In genomic region chr1:82125866-82126265, GRCh38 we compare ENCODE assay signal across 24 cellular contexts.
DNase-seq lines count a peak whose midpoint lies in the region; FAIRE-seq and TF ChIP-seq lines count a peak whose summit lies in the region.
"Had no signal": no experiment of that assay in that cellular context is flagged by ENCODE, and none has a peak within 500 bp of the region (broad histone marks: within the 10 kb centered on the region; RNA-seq: fewer than 3 reads in every experiment).

No MANE protein-coding gene starts in this region.

- 83% methylated on average over 1 of the region's 1 CpG; no CpG with 5 or more reads in 1 of the 2 experiments for WGBS in H1 (ENCODE audit: extremely low coverage in 1 of 2, insufficient coverage in 1 of 2, insufficient read length in 1 of 2, insufficient replicate concordance in 2 of 2, low coverage in 1 of 2, low lambda C conversion rate in 2 of 2, missing lambda C conversion rate in 1 of 2), 2 experiments

- H3K4ac ChIP-seq in H1 (replicated peaks; ENCODE audit: insufficient read length, low read depth, low read length) = no peak overlapping the region

- H3K9ac ChIP-seq in H1 (replicated peaks in 1 of 4; ENCODE audit: extremely low read depth in 1 of 4, low read depth in 3 of 4, low read length in 3 of 4) (no peak overlapping the region), neural progenitor cell (no peak overlapping the region)
- H3K9ac ChIP-seq: BLaER1, GM23248 had no signal

- H3K36me3 ChIP-seq in HEK293 (ENCODE audit: control insufficient read depth in 2 of 2, insufficient read depth in 1 of 2, low read length in 2 of 2) (no peaks in the 10 kb centered on the region), H1 (ENCODE audit: control insufficient read depth in 2 of 4, insufficient read depth in 4 of 4, low read length in 3 of 4) (no peaks in the 10 kb centered on the region), neural progenitor cell (no peaks in the 10 kb centered on the region)
- H3K36me3 ChIP-seq: BLaER1 had no signal

- H3K9me3 Mint-ChIP-seq in neural progenitor cell = peaks cover 7% of the 10 kb centered on the region
- H3K9me3 Mint-ChIP-seq in activated CD4-positive, alpha-beta memory T cell treated with anti-CD3 and anti-CD28 coated beads for 36 hours = no peaks in the 10 kb centered on the region
- H3K9me3 Mint-ChIP-seq: H9 had no signal

- POLR2A ChIA-PET in HEK293 (lab: Yijun Ruan, JAX) (no interaction called here), H1 (lab: Charles Lee; ENCODE audit: partially characterized antibody) (no interaction called here)
- POLR2A ChIA-PET in activated CD4-positive, alpha-beta memory T cell treated with anti-CD3 and anti-CD28 coated beads for 36 hours (lab: Charles Lee) = no interaction called here

- H3K4me1 ChIP-seq in HEK293 (ENCODE audit: control insufficient read depth, insufficient read depth, low read length) (no peaks in the 10 kb centered on the region), H1 (replicated peaks in 1 of 4; ENCODE audit: control insufficient read depth in 3 of 4, insufficient read depth in 4 of 4, low read length in 3 of 4) (no peaks in the 10 kb centered on the region; a peak in 1 of 7 replicates), neural progenitor cell (peaks cover 29% of the 10 kb centered on the region)
- H3K4me1 ChIP-seq: A549, BLaER1 had no signal

- H3K18ac ChIP-seq in H1 (ENCODE audit: extremely low read depth, low read length) = no peak overlapping the region

- no peak overlapping the region for H3K4me3 ChIP-seq in HEK293 (ENCODE audit: low read depth, low read length)
- H3K4me3 ChIP-seq in H1 (ENCODE audit: extremely low read depth in 1 of 4, insufficient read depth in 2 of 4, low read depth in 3 of 4, low read length in 4 of 4) = no peak overlapping the region
- no peak overlapping the region for H3K4me3 ChIP-seq in neural progenitor cell
- H3K4me3 ChIP-seq: A549, BLaER1, GM12878, GM23248 had no signal

- H3K23ac ChIP-seq in H1 (ENCODE audit: insufficient read length) = no peak overlapping the region

- no peak overlapping the region for H2BK120ac ChIP-seq in H1 (replicated peaks; ENCODE audit: low read depth, low read length)

- H3K4me2 ChIP-seq in H1 (ENCODE audit: insufficient read depth in 1 of 2, low read depth in 2 of 2, low read length in 2 of 2) (0 out of 4 replicates have a peak overlapping the region, but pooled peaks of 1 of the 2 experiments have one; percentile 13), neural progenitor cell (no peak overlapping the region)
- H3K4me2 ChIP-seq: A549, BLaER1 had no signal

- no peaks in the 10 kb centered on the region for H3K79me1 ChIP-seq in H1 (ENCODE audit: low read depth, low read length)

- H2BK5ac ChIP-seq in H1 (ENCODE audit: low read depth, low read length) = no peak overlapping the region

- peaks cover 36% of the 10 kb centered on the region for H3K4me1 Mint-ChIP-seq in neural progenitor cell
- no peaks in the 10 kb centered on the region for H3K4me1 Mint-ChIP-seq in activated CD4-positive, alpha-beta memory T cell treated with anti-CD3 and anti-CD28 coated beads for 36 hours (ENCODE audit: low read depth)
- H3K4me1 Mint-ChIP-seq: B cell; CD4-positive, CD25-positive, alpha-beta regulatory T cell; CD8-positive, alpha-beta memory T cell had no signal

- H3K79me2 ChIP-seq in H1 (ENCODE audit: control insufficient read depth in 1 of 2, insufficient read depth in 2 of 2, low read length in 2 of 2) = no peaks in the 10 kb centered on the region
- no peaks in the 10 kb centered on the region for H3K79me2 ChIP-seq in neural progenitor cell (ENCODE audit: low read depth)

- no peak for TF ChIP-seq POLR2A in H1 (IDR thresholded peaks at IDR 0.05; ENCODE audit: control extremely low read depth in 1 of 2, low read depth in 2 of 2, low read length in 2 of 2)

- no peak for TF ChIP-seq EP300 in H1 (IDR thresholded peaks at IDR 0.05; ENCODE audit: borderline replicate concordance in 1 of 2, low read depth in 2 of 2, low read length in 2 of 2)

- H2AFZ ChIP-seq in H1 (ENCODE audit: low read length) = no peak overlapping the region
- H2AFZ ChIP-seq in neural progenitor cell (replicated peaks) = peak overlapping the region; percentile 84
- H2AFZ ChIP-seq: GM23248 had no signal

- H3K9me3 ChIP-seq in HEK293 (ENCODE audit: control insufficient read depth, insufficient read depth, low read depth, low read length) (no peaks in the 10 kb centered on the region), H1 (ENCODE audit: insufficient read depth in 2 of 2, low read depth in 1 of 2, low read length in 1 of 2) (no peaks in the 10 kb centered on the region), neural progenitor cell (ENCODE audit: low read depth) (no peaks in the 10 kb centered on the region)
- H3K9me3 ChIP-seq: A549, BLaER1 had no signal

- peak overlapping the region; percentile 3 for H3K27ac Mint-ChIP-seq in neural progenitor cell
- H3K27ac Mint-ChIP-seq in activated CD4-positive, alpha-beta memory T cell treated with anti-CD3 and anti-CD28 coated beads for 36 hours = no peak overlapping the region
- H3K27ac Mint-ChIP-seq: B cell; CD4-positive, CD25-positive, alpha-beta regulatory T cell; CD8-positive, alpha-beta memory T cell; HFFc6 had no signal

- H3K27me3 ChIP-seq in H1 (replicated peaks in 1 of 4; ENCODE audit: control insufficient read depth in 3 of 4, extremely low read depth in 1 of 4, insufficient read depth in 3 of 4, low read length in 3 of 4) = no peaks in the 10 kb centered on the region
- H3K27me3 ChIP-seq in neural progenitor cell = no peaks in the 10 kb centered on the region
- H3K27me3 ChIP-seq: BLaER1 had no signal

- H3K14ac ChIP-seq in H1 (ENCODE audit: insufficient read length) = no peak overlapping the region

- H4K5ac ChIP-seq in H1 (ENCODE audit: insufficient read length, low read depth, low read length) = no peak overlapping the region

- no peaks in the 10 kb centered on the region for H3K36me3 Mint-ChIP-seq in neural progenitor cell
- no peaks in the 10 kb centered on the region for H3K36me3 Mint-ChIP-seq in activated CD4-positive, alpha-beta memory T cell treated with anti-CD3 and anti-CD28 coated beads for 36 hours
- H3K36me3 Mint-ChIP-seq: CD4-positive, CD25-positive, alpha-beta regulatory T cell; CD8-positive, alpha-beta memory T cell had no signal

- H3K4me3 Mint-ChIP-seq in neural progenitor cell = no peak overlapping the region
- H3K4me3 Mint-ChIP-seq in activated CD4-positive, alpha-beta memory T cell treated with anti-CD3 and anti-CD28 coated beads for 36 hours = no peak overlapping the region
- H3K4me3 Mint-ChIP-seq: B cell; CD4-positive, CD25-positive, alpha-beta regulatory T cell; CD8-positive, alpha-beta memory T cell; H9; HFFc6 had no signal

- H3K23me2 ChIP-seq in H1 (ENCODE audit: low read depth, low read length) = no peaks in the 10 kb centered on the region

- FAIRE-seq in H1 (lab: Jason Lieb, UNC) = no peak
- FAIRE-seq: A549, D721Med, GM12878, GM19239 had no signal

- intact Hi-C loops in activated CD4-positive, alpha-beta memory T cell treated with anti-CD3 and anti-CD28 coated beads for 36 hours (cut with micrococcal nuclease) = no loop called here

- no peak overlapping the region for H2BK20ac ChIP-seq in H1 (ENCODE audit: low read length)

- H4K91ac ChIP-seq in H1 (replicated peaks; ENCODE audit: insufficient read length, low read length) = no peak overlapping the region

- no peak overlapping the region for H3K56ac ChIP-seq in H1 (replicated peaks; ENCODE audit: insufficient read length, low read depth, low read length)

- H4K8ac ChIP-seq in H1 (ENCODE audit: extremely low read depth, insufficient read depth, low read length) = no peak overlapping the region

- DNase-seq in H1 (ENCODE audit: low read depth in 1 of 2, low spot score in 2 of 2) = no peak
- DNase-seq in neural progenitor cell (ENCODE audit: low spot score) = no peak
- peak; percentile 1 for DNase-seq in renal cortical epithelial cell (ENCODE audit: low read depth)
- DNase-seq in AG08395 (ENCODE audit: low spot score) = no peak
- no peak for DNase-seq in activated gamma-delta T cell (lab: John Stamatoyannopoulos, UW)
- no peak for DNase-seq in activated CD4-positive, alpha-beta memory T cell treated with anti-CD3 and anti-CD28 coated beads for 36 hours
- DNase-seq: 8988T; CD4-positive, CD25-positive, alpha-beta regulatory T cell; CD8-positive, alpha-beta memory T cell; DMS 273 treated with DMSO at 0.1 percent for 48 hours; DMS79; EL; GDM1; H9; HFFc6 had no signal

- CTCF ChIA-PET in HEK293 (lab: Yijun Ruan, JAX) (no interaction called here), H1 (lab: Charles Lee; ENCODE audit: partially characterized antibody) (interaction anchor here (1.4 kb wide), 1 partner anchor 16 kb away, joined by 3 read pairs; no protein-coding TSS in a partner anchor)
- CTCF ChIA-PET in activated CD4-positive, alpha-beta memory T cell treated with anti-CD3 and anti-CD28 coated beads for 36 hours (lab: Charles Lee) = no interaction called here

- peaks cover 9% of the 10 kb centered on the region for H3F3A ChIP-seq in neural progenitor cell (ENCODE audit: low read depth)

- no peak overlapping the region for H2AK5ac ChIP-seq in H1 (ENCODE audit: low read depth, low read length)

- no peak overlapping the region for H2BK15ac ChIP-seq in H1 (ENCODE audit: low read length)

- no peak for TF ChIP-seq RAD21 in H1 (IDR thresholded peaks at IDR 0.05 in 1 of 2, conservative IDR thresholded peaks at IDR 0.05 in 1 of 2; ENCODE audit: low read depth in 2 of 2, low read length in 2 of 2)

- no peaks in the 10 kb centered on the region for H3K27me3 Mint-ChIP-seq in neural progenitor cell (ENCODE audit: insufficient read depth, low read depth)
- H3K27me3 Mint-ChIP-seq in activated CD4-positive, alpha-beta memory T cell treated with anti-CD3 and anti-CD28 coated beads for 36 hours = no peaks in the 10 kb centered on the region
- H3K27me3 Mint-ChIP-seq: B cell; CD4-positive, CD25-positive, alpha-beta regulatory T cell; CD8-positive, alpha-beta memory T cell had no signal

- H4K20me1 ChIP-seq in H1 (replicated peaks in 1 of 2; ENCODE audit: control insufficient read depth in 1 of 2, insufficient read depth in 2 of 2, low read length in 2 of 2) = no peaks in the 10 kb centered on the region
- H4K20me1 ChIP-seq in neural progenitor cell (ENCODE audit: low read depth) = no peaks in the 10 kb centered on the region
- H4K20me1 ChIP-seq: BLaER1 had no signal

- TF ChIP-seq CTCF in HEK293 (tag by site-specific recombination; IDR thresholded peaks at IDR 0.05) (no peak), H1 (IDR thresholded peaks at IDR 0.05; ENCODE audit: control extremely low read depth in 1 of 3, insufficient read depth in 1 of 3, low read depth in 1 of 3, low read length in 3 of 3) (no peak), neural progenitor cell (IDR thresholded peaks at IDR 0.05) (no peak)

- H2BK12ac ChIP-seq in H1 (ENCODE audit: low read depth, low read length) = no peak overlapping the region

- H3K27ac ChIP-seq in HEK293 (ENCODE audit: extremely low read depth, low read depth, low read length) = no peak overlapping the region
- no peak overlapping the region for H3K27ac ChIP-seq in H1 (ENCODE audit: low read depth, low read length)
- H3K27ac ChIP-seq in neural progenitor cell = no peak overlapping the region
- H3K27ac ChIP-seq: A549, BLaER1, C4-2B, GM23248 had no signal

TF ChIP-seq in HEK293, 187 proteins besides CTCF, POLR2A, EP300 and RAD21 (continues in another document):
- TF ChIP-seq ZFHX2 (tag by site-specific recombination; conservative IDR thresholded peaks at IDR 0.05) = peak; percentile 66

TF ChIP-seq in H1, 55 proteins besides CTCF, POLR2A, EP300 and RAD21 (continues in another document):
- TF ChIP-seq ASH2L (IDR thresholded peaks at IDR 0.05; ENCODE audit: low read length) = no peak
